In genomic region chr7:90749774-90750173, GRCh38 we compare ENCODE assay signal across 8 cellular contexts.
DNase-seq lines count a peak whose midpoint lies in the region; ATAC-seq and TF ChIP-seq lines count a peak whose summit lies in the region.

No MANE protein-coding gene starts in this region.

- ATAC-seq in GM18498 (IDR thresholded peaks at IDR 0.05; ENCODE audit: unreplicated experiment) (peak; percentile 69), HG03095 (IDR thresholded peaks at IDR 0.05; ENCODE audit: unreplicated experiment) (no peak)

- CTCF ChIA-PET in HEK293T (lab: Yijun Ruan, JAX), result interaction anchor here (1.7 kb wide), 1 partner anchor 10 kb away, joined by 4 read pairs; no protein-coding TSS in a partner anchor

- DNase-seq in HEK293T (ENCODE audit: extremely low spot score) (peak; percentile 11), OCI-M1 (lab: John Stamatoyannopoulos, UW) (peak; percentile 77), left kidney (ENCODE audit: low read depth, low spot score) (peak; percentile 38), NCI-H510A treated with DMSO at 0.1 percent for 48 hours (lab: John Stamatoyannopoulos, UW) (no peak), medulla oblongata (ENCODE audit: extremely low spot score) (no peak), NCI-H510A (lab: John Stamatoyannopoulos, UW) (no peak)

- POLR2A ChIA-PET in HEK293T (lab: Yijun Ruan, JAX), result no interaction called here

TF ChIP-seq in HEK293T, 16 proteins besides CTCF, POLR2A, EP300 and RAD21:
- TF ChIP-seq NFRKB (IDR thresholded peaks at IDR 0.05) (no peak), HDGF (IDR thresholded peaks at IDR 0.05; ENCODE audit: borderline replicate concordance) (no peak), FOXM1 (IDR thresholded peaks at IDR 0.05; ENCODE audit: borderline replicate concordance) (no peak), ELF4 (IDR thresholded peaks at IDR 0.05) (no peak), BHLHE40 (IDR thresholded peaks at IDR 0.05; ENCODE audit: borderline replicate concordance) (no peak), SUZ12 (IDR thresholded peaks at IDR 0.05) (no peak), ARNT (IDR thresholded peaks at IDR 0.05) (no peak), FOXK2 (IDR thresholded peaks at IDR 0.05) (no peak), SP1 (IDR thresholded peaks at IDR 0.05) (no peak), CTBP1 (IDR thresholded peaks at IDR 0.05; ENCODE audit: borderline replicate concordance) (no peak), ZNF384 (IDR thresholded peaks at IDR 0.05) (no peak), L3MBTL2 (conservative IDR thresholded peaks at IDR 0.05) (no peak), TARDBP (IDR thresholded peaks at IDR 0.05) (no peak), LEF1 (IDR thresholded peaks at IDR 0.05; ENCODE audit: borderline replicate concordance) (no peak), FOXA1 (IDR thresholded peaks at IDR 0.05) (no peak)
- TF ChIP-seq, protein P1, sequence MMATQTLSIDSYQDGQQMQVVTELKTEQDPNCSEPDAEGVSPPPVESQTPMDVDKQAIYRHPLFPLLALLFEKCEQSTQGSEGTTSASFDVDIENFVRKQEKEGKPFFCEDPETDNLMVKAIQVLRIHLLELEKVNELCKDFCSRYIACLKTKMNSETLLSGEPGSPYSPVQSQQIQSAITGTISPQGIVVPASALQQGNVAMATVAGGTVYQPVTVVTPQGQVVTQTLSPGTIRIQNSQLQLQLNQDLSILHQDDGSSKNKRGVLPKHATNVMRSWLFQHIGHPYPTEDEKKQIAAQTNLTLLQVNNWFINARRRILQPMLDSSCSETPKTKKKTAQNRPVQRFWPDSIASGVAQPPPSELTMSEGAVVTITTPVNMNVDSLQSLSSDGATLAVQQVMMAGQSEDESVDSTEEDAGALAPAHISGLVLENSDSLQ (IDR thresholded peaks at IDR 0.05), result no peak

Comparison
In these comparisons a context has a peak if more than half of its experiments do, and no peak if none do; other contexts are left out.
1. DNase-seq: peak in HEK293T (single experiment), OCI-M1 (single experiment) and left kidney (single experiment); none in NCI-H510A treated with DMSO at 0.1 percent for 48 hours (single experiment), medulla oblongata (single experiment) and NCI-H510A (single experiment).